ENCODE assay signal across 12 cellular contexts in genomic region chr4:144788469-144788868, GRCh38.
DNase-seq lines count a peak whose midpoint lies in the region; ATAC-seq and TF ChIP-seq lines count a peak whose summit lies in the region.
"Had no signal": no experiment of that assay in that cellular context is flagged by ENCODE, and none has a peak within 500 bp of the region (broad histone marks: within the 10 kb centered on the region; RNA-seq: fewer than 3 reads in every experiment).

No MANE protein-coding gene starts in this region.

- H3K9me3 ChIP-seq in hepatocyte (ENCODE audit: low read depth) (no peaks in the 10 kb centered on the region), osteoblast (ENCODE audit: low read depth, low read length) (no peaks in the 10 kb centered on the region)

- WGBS in hepatocyte (ENCODE audit: low lambda C conversion rate, missing lambda C conversion rate): 73% methylated on average over 1 of the region's 1 CpG

- no peaks in the 10 kb centered on the region for H3K79me2 ChIP-seq in hepatocyte
- H3K79me2 ChIP-seq in osteoblast (ENCODE audit: insufficient read depth, low read length): no peaks in the 10 kb centered on the region

- H3K4me2 ChIP-seq in hepatocyte: no peak overlapping the region
- H3K4me2 ChIP-seq in osteoblast (ENCODE audit: insufficient read depth, low read length): no peak overlapping the region
- H3K4me2 ChIP-seq: BLaER1 treated with 17β-estradiol and CSF1 and Interleukin-3, amounts not matched to agents 10 nM and 100 nM had no signal

- no peak for TF ChIP-seq CTCF in hepatocyte (IDR thresholded peaks at IDR 0.05; ENCODE audit: poor library complexity)
- no peak for TF ChIP-seq CTCF in osteoblast (IDR thresholded peaks at IDR 0.05; ENCODE audit: extremely low read depth, low read depth, low read length)

- H2AFZ ChIP-seq in hepatocyte: no peak overlapping the region
- no peak overlapping the region for H2AFZ ChIP-seq in osteoblast (ENCODE audit: low read length)
- H2AFZ ChIP-seq: GM23248 had no signal

- no peaks in the 10 kb centered on the region for H3K9me2 ChIP-seq in hepatocyte (replicated peaks; ENCODE audit: insufficient read depth)

- H3K27me3 ChIP-seq in hepatocyte: no peaks in the 10 kb centered on the region
- peaks cover 6% of the 10 kb centered on the region for H3K27me3 ChIP-seq in osteoblast (ENCODE audit: insufficient read depth, low read length)
- H3K27me3 ChIP-seq: BLaER1 treated with 17β-estradiol and CSF1 and Interleukin-3, amounts not matched to agents 10 nM and 100 nM had no signal

- H3K4me1 ChIP-seq in hepatocyte (ENCODE audit: insufficient read depth) (peaks cover 17% of the 10 kb centered on the region), osteoblast (ENCODE audit: insufficient read depth, low read length) (peaks cover 11% of the 10 kb centered on the region)
- H3K4me1 ChIP-seq: BLaER1 treated with 17β-estradiol and CSF1 and Interleukin-3, amounts not matched to agents 10 nM and 100 nM had no signal

- H4K20me1 ChIP-seq in hepatocyte (ENCODE audit: insufficient read depth, poor library complexity, severe bottlenecking): no peaks in the 10 kb centered on the region
- H4K20me1 ChIP-seq in osteoblast (ENCODE audit: insufficient read depth, low read length): no peaks in the 10 kb centered on the region
- H4K20me1 ChIP-seq: BLaER1 treated with 17β-estradiol and CSF1 and Interleukin-3, amounts not matched to agents 10 nM and 100 nM had no signal

- H3K36me3 ChIP-seq in hepatocyte (replicated peaks; ENCODE audit: insufficient read depth, low read depth): no peaks in the 10 kb centered on the region
- no peaks in the 10 kb centered on the region for H3K36me3 ChIP-seq in osteoblast (ENCODE audit: insufficient read depth, low read length)
- H3K36me3 ChIP-seq: BLaER1 treated with 17β-estradiol and CSF1 and Interleukin-3, amounts not matched to agents 10 nM and 100 nM had no signal

- no peak overlapping the region for H3K4me3 ChIP-seq in hepatocyte
- H3K4me3 ChIP-seq in osteoblast (ENCODE audit: insufficient read depth, low read length): no peak overlapping the region
- H3K4me3 ChIP-seq: BLaER1 treated with 17β-estradiol and CSF1 and Interleukin-3, amounts not matched to agents 10 nM and 100 nM; GM12878; GM23248 had no signal

- H3K27ac ChIP-seq in hepatocyte: peak overlapping the region; percentile 67
- H3K27ac ChIP-seq in osteoblast (ENCODE audit: low read depth, low read length): no peak overlapping the region
- H3K27ac ChIP-seq: BLaER1 treated with 17β-estradiol and CSF1 and Interleukin-3, amounts not matched to agents 10 nM and 100 nM; GM23248 had no signal

- peak; percentile 2 for ATAC-seq in GM19463 (IDR thresholded peaks at IDR 0.05; ENCODE audit: unreplicated experiment)
- ATAC-seq in HG02642 (IDR thresholded peaks at IDR 0.05; ENCODE audit: poor library complexity, unreplicated experiment): no peak
- ATAC-seq: HCT116 had no signal

- peak; percentile 5 for DNase-seq in HT-29 (ENCODE audit: low spot score)
- no peak for DNase-seq in hepatocyte (ENCODE audit: low spot score)
- no peak for DNase-seq in DMS53 (lab: John Stamatoyannopoulos, UW)
- DNase-seq in osteoblast (ENCODE audit: insufficient read length, low spot score, missing footprints): no peak
- DNase-seq: ACHN; CD4-positive, CD25-positive, alpha-beta regulatory T cell; GM23248 had no signal
